21 cellular contexts compared by ENCODE assay signal in genomic region chr2:211457325-211457724, GRCh38.
"Had no signal": no experiment of that assay in that cellular context is flagged by ENCODE, and none has a peak within 500 bp of the region (broad histone marks: within the 10 kb centered on the region; RNA-seq: fewer than 3 reads in every experiment).

No MANE protein-coding gene starts in this region.

- H3K4me3 ChIP-seq: body of pancreas, heart left ventricle, right lobe of liver, skin epidermis, stomach, suprapubic skin, transverse colon, vagina had no signal

- H3K27ac ChIP-seq: body of pancreas, heart left ventricle, right lobe of liver, skin epidermis, stomach, suprapubic skin, transverse colon, vagina had no signal

- H3K4me1 ChIP-seq: body of pancreas, right lobe of liver, suprapubic skin, transverse colon, vagina had no signal

- DNase-seq: activated CD4-positive, alpha-beta T cell treated with anti-CD3 and anti-CD28 coated beads for 1 hour; activated CD4-positive, alpha-beta T cell treated with anti-CD3 and anti-CD28 coated beads, Interleukin-2, amount 50 U/mL, for 1 hour; activated CD8-positive, alpha-beta T cell treated with anti-CD3 and anti-CD28 coated beads, Interleukin-2, amount 10 ng/mL, durations not matched to agents 7 days and 5 days; activated gamma-delta T cell; activated naive CD4-positive, alpha-beta T cell treated with anti-CD3 and anti-CD28 coated beads, Interleukin-2, amount 50 U/mL, for 16 hours; anterior cingulate cortex; body of pancreas; effector CD4-positive, alpha-beta T cell; heart left ventricle; mesenchymal stem cell; nephron progenitor cell; occipital lobe; posterior cingulate gyrus; right lobe of liver; stimulated activated CD4-positive, alpha-beta T cell treated with anti-CD3 and anti-CD28 coated beads, Interleukin-2, amount 100 ng/mL, for 24 hours; stomach; transverse colon had no signal

- H3K9me3 ChIP-seq: body of pancreas, heart left ventricle, right lobe of liver, stomach, suprapubic skin, transverse colon, vagina had no signal

- H3K36me3 ChIP-seq: heart left ventricle, right lobe of liver, stomach, suprapubic skin, transverse colon, vagina had no signal

- ATAC-seq: activated CD8-positive, alpha-beta T cell treated with anti-CD3 and anti-CD28 coated beads, Interleukin-2, amount 10 ng/mL, durations not matched to agents 7 days and 5 days; body of pancreas; heart left ventricle; right lobe of liver; stimulated activated effector memory CD8-positive, alpha-beta T cell treated with anti-CD3 and anti-CD28 coated beads, Interleukin-12 subunit alpha, Interleukin-12 subunit beta, amount 100 ng/mL, for 72 hours had no signal

- H3K27me3 ChIP-seq: body of pancreas, heart left ventricle, right lobe of liver, stomach, suprapubic skin, transverse colon, vagina had no signal
